ENCODE assay signal across 11 cellular contexts in the genomic region with DNA sequence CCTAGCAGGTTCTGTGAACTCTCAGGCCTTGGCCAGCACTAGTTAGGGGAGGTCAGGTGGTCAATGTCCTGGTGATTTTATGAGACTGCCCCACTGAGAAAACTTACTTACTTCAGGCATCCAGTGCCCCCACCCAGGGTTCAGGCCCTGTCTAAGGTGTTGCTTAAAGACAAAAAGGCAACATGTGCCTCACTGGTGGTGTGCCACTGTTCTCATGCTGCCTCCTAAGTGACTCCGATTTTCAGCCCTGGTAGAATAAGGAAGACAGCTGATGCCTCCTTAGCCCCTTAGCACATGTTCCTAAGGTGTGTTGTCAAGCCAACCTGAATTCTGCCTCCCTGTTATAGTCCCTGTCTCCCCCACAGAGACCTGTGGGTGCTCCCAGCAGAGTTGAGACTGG. TPM values are rescaled to one million over a fixed set of nuclear protein-coding genes. Genes with fewer than 3 reads are reported as not detected.
A peak's percentile ranks its signal among the peaks of the same experiment; 100 is the strongest.
DNase-seq lines count a peak whose midpoint lies in the region; ATAC-seq and TF ChIP-seq lines count a peak whose summit lies in the region.
"Had no signal": no experiment of that assay in that cellular context is flagged by ENCODE, and none has a peak within 500 bp of the region (broad histone marks: within the 10 kb centered on the region; RNA-seq: fewer than 3 reads in every experiment).

No MANE protein-coding gene starts in this region.

- ATAC-seq in GM18858 (IDR thresholded peaks at IDR 0.05; ENCODE audit: unreplicated experiment), result no peak

- peaks cover 45% of the 10 kb centered on the region for H3K4me1 Mint-ChIP-seq in activated CD4-positive, alpha-beta T cell treated with anti-CD3 and anti-CD28 coated beads, Interleukin-2, amount 10 ng/mL, durations not matched to agents 7 days and 5 days
- H3K4me1 Mint-ChIP-seq in IgD-negative memory B cell (peaks cover 12 to 21% (median 13%) of the 10 kb centered on the region in 3 donors), progenitor cell of endocrine pancreas (ENCODE audit: low read depth) (peaks cover 22% of the 10 kb centered on the region)

- TF ChIP-seq CTCF in coronary artery (IDR thresholded peaks at IDR 0.05) (no peak), progenitor cell of endocrine pancreas (IDR thresholded peaks at IDR 0.05; ENCODE audit: unreplicated experiment) (no peak)

- H3K4me3 Mint-ChIP-seq in activated CD4-positive, alpha-beta T cell treated with anti-CD3 and anti-CD28 coated beads, Interleukin-2, amount 10 ng/mL, durations not matched to agents 7 days and 5 days, result no peak overlapping the region
- H3K4me3 Mint-ChIP-seq in IgD-negative memory B cell (peak overlapping the region in 2 of 4 donors; percentile 63 to 68), progenitor cell of endocrine pancreas (ENCODE audit: low read depth) (no peak overlapping the region)

- peak overlapping the region in 1 of 2 donors; percentile 45 for H3K27ac ChIP-seq in coronary artery

- POLR2A ChIA-PET in activated CD4-positive, alpha-beta T cell treated with anti-CD3 and anti-CD28 coated beads, Interleukin-2, amount 10 ng/mL, durations not matched to agents 7 days and 5 days (lab: Charles Lee), result no interaction called here

- H3K27me3 Mint-ChIP-seq in activated CD4-positive, alpha-beta T cell treated with anti-CD3 and anti-CD28 coated beads, Interleukin-2, amount 10 ng/mL, durations not matched to agents 7 days and 5 days, result no peaks in the 10 kb centered on the region
- H3K27me3 Mint-ChIP-seq in IgD-negative memory B cell (no peaks in the 10 kb centered on the region), progenitor cell of endocrine pancreas (no peaks in the 10 kb centered on the region)

- CTCF ChIA-PET in activated CD4-positive, alpha-beta T cell treated with anti-CD3 and anti-CD28 coated beads, Interleukin-2, amount 10 ng/mL, durations not matched to agents 7 days and 5 days (lab: Charles Lee), result interaction anchor here (0.9 to 1.2 kb wide), 3 partner anchors 8 to 784 kb away, joined by 3 read pairs; a partner anchor contains a TSS

- H3K27ac Mint-ChIP-seq in activated CD4-positive, alpha-beta T cell treated with anti-CD3 and anti-CD28 coated beads, Interleukin-2, amount 10 ng/mL, durations not matched to agents 7 days and 5 days, result peak overlapping the region; percentile 62
- H3K27ac Mint-ChIP-seq in IgD-negative memory B cell (peak overlapping the region in 2 of 3 donors; percentile 20 to 46), progenitor cell of endocrine pancreas (peak overlapping the region; percentile 91)

- peaks cover 43% of the 10 kb centered on the region for H3K36me3 Mint-ChIP-seq in activated CD4-positive, alpha-beta T cell treated with anti-CD3 and anti-CD28 coated beads, Interleukin-2, amount 10 ng/mL, durations not matched to agents 7 days and 5 days (ENCODE audit: low read depth)
- H3K36me3 Mint-ChIP-seq in IgD-negative memory B cell, result no peaks in the 10 kb centered on the region
- peaks cover 24% of the 10 kb centered on the region for H3K36me3 Mint-ChIP-seq in progenitor cell of endocrine pancreas (ENCODE audit: insufficient read depth)

- no peaks in the 10 kb centered on the region for H3K9me3 Mint-ChIP-seq in activated CD4-positive, alpha-beta T cell treated with anti-CD3 and anti-CD28 coated beads, Interleukin-2, amount 10 ng/mL, durations not matched to agents 7 days and 5 days
- H3K9me3 Mint-ChIP-seq in IgD-negative memory B cell (no peaks in the 10 kb centered on the region), progenitor cell of endocrine pancreas (ENCODE audit: low read depth) (no peaks in the 10 kb centered on the region)

- H3K4me3 ChIP-seq in coronary artery, result no peak overlapping the region

- no peak for DNase-seq in activated CD4-positive, alpha-beta T cell treated with anti-CD3 and anti-CD28 coated beads, Interleukin-2, amount 10 ng/mL, durations not matched to agents 7 days and 5 days
- DNase-seq in activated CD4-positive, alpha-beta T cell treated with anti-CD3 and anti-CD28 coated beads, Interleukin-2, amount 50 U/mL, for 1 hour, result no peak
- DNase-seq in coronary artery (ENCODE audit: low spot score), result peak; percentile 68
- no peak for DNase-seq in progenitor cell of endocrine pancreas (ENCODE audit: low spot score, unreplicated experiment)
- no peak for DNase-seq in NCI-H82 (lab: John Stamatoyannopoulos, UW)
- no peak for DNase-seq in midbrain (lab: John Stamatoyannopoulos, UW)
- DNase-seq: activated gamma-delta T cell, DMS79, NCI-H510A had no signal

RNA-seq across cellular contexts. Expression of a gene that starts 5.3 kb away (rescaled TPM):
- total RNA-seq in activated CD4-positive, alpha-beta T cell treated with anti-CD3 and anti-CD28 coated beads, Interleukin-2, amount 10 ng/mL, durations not matched to agents 7 days and 5 days, result 10 to 100 TPM; 29.0 to 29.8 TPM
- polyA plus RNA-seq in IgD-negative memory B cell, result 10.8 TPM
- 69.7 and 75.8 TPM in 2 replicates for total RNA-seq in progenitor cell of endocrine pancreas

RNA-seq across cellular contexts. Expression of a gene that starts 11.3 kb away (rescaled TPM):
- 100 to 1,000 TPM; 107 to 131 TPM for total RNA-seq in activated CD4-positive, alpha-beta T cell treated with anti-CD3 and anti-CD28 coated beads, Interleukin-2, amount 10 ng/mL, durations not matched to agents 7 days and 5 days
- polyA plus RNA-seq in IgD-negative memory B cell, result 33.6 TPM
- 130 and 131 TPM in 2 replicates for total RNA-seq in progenitor cell of endocrine pancreas

Comparison
In these comparisons a context has a peak if more than half of its experiments do, and no peak if none do; other contexts are left out.
1. H3K27ac Mint-ChIP-seq: peak in every context shown above with its lines; median percentile 91 in progenitor cell of endocrine pancreas; 62 in activated CD4-positive, alpha-beta T cell treated with anti-CD3 and anti-CD28 coated beads, Interleukin-2, amount 10 ng/mL, durations not matched to agents 7 days and 5 days; 33 in IgD-negative memory B cell.